Comparison of ENCODE assay signal across 25 cellular contexts in the genomic region with DNA sequence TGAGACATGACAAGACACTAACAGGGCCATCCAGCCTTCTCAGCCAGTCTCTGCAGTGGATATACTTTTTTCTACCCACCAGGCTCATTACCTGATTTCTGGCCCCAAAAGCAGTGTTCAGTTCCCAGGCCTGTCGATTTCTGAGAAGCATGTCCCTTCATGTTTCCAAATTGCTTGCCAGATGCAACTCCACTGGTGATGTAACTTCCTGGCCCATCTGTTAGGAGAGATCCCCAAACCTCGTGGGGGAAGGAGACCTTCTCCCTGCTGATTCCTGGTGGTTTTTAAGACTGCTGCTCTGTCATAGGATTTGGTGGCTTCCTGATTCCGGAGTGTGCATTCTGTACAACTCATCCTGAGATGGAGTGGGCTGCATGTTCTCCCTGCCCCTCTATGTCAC. TPM values are rescaled to one million over a fixed set of nuclear protein-coding genes. Genes with fewer than 3 reads are reported as not detected.
DNase-seq lines count a peak whose midpoint lies in the region; ATAC-seq and TF ChIP-seq lines count a peak whose summit lies in the region.
"Had no signal": no experiment of that assay in that cellular context is flagged by ENCODE, and none has a peak within 500 bp of the region (broad histone marks: within the 10 kb centered on the region; RNA-seq: fewer than 3 reads in every experiment).

No MANE protein-coding gene starts in this region.

- TF ChIP-seq POLR2A in upper lobe of left lung (IDR thresholded peaks at IDR 0.05) = no peak

- no peak overlapping the region for H3K23ac ChIP-seq in H9 (ENCODE audit: insufficient read length, low read depth, low read length)

- H2BK5ac ChIP-seq in H9 (ENCODE audit: insufficient read length, low read length) = no peak overlapping the region

- TF ChIP-seq CTCF in H9 (conservative IDR thresholded peaks at IDR 0.05) = no peak
- no peak for TF ChIP-seq CTCF in mammary epithelial cell (conservative IDR thresholded peaks at IDR 0.05 in 1 of 2, IDR thresholded peaks at IDR 0.05 in 1 of 2; ENCODE audit: extremely low read depth in 1 of 2, insufficient read depth in 1 of 2, low read depth in 1 of 2, low read length in 2 of 2)
- TF ChIP-seq CTCF in upper lobe of left lung (IDR thresholded peaks at IDR 0.05) = no peak

- H4K20me1 ChIP-seq in H9 (ENCODE audit: control insufficient read depth, insufficient read depth, insufficient read length) (no peaks in the 10 kb centered on the region), mammary epithelial cell (ENCODE audit: insufficient read depth, low read length) (no peaks in the 10 kb centered on the region)
- H4K20me1 ChIP-seq: BLaER1 had no signal

- no TSS peak for BruUV-seq in mammary epithelial cell (replicated peaks; lab: Mats Ljungman, UMichigan)

- no CpG with 5 or more reads among the region's 3 CpGs for WGBS in H9 (ENCODE audit: extremely low coverage, insufficient read length, low lambda C conversion rate)
- WGBS in mammary epithelial cell (ENCODE audit: low coverage, missing lambda C conversion rate) = 25% methylated on average over 2 of the region's 3 CpGs
- 56 to 65% methylated on average over 3 of the region's 3 CpGs for WGBS in upper lobe of left lung, 2 donors

- no peak overlapping the region for H3K4ac ChIP-seq in H9 (ENCODE audit: low read depth, low read length)

- no peak overlapping the region for H2BK12ac ChIP-seq in H9 (ENCODE audit: insufficient read length, low read depth, low read length)

- H3K27me3 ChIP-seq in H9 (ENCODE audit: insufficient read depth, low read length) (no peaks in the 10 kb centered on the region), mammary epithelial cell (ENCODE audit: insufficient read depth, low read length) (no peaks in the 10 kb centered on the region), upper lobe of left lung (no peaks in the 10 kb centered on the region)
- H3K27me3 ChIP-seq: BLaER1, spleen, uterus had no signal

- CTCF ChIA-PET in mammary epithelial cell (lab: Charles Lee; ENCODE audit: low non-redundant PET) = no interaction called here

- H3K14ac ChIP-seq in H9 (ENCODE audit: insufficient read depth, low read length) = no peak overlapping the region

- DNase-seq in T-helper 2 cell treated with Interferon-gamma antibody and Interleukin-4, amounts not matched to agents 5 μg/mL and 100 μg/mL, for 36 hours (ENCODE audit: low spot score) = no peak
- DNase-seq in T-helper 2 cell (no peak), H9 (no peak), mammary epithelial cell (peak; percentile 64), left lobe of liver (ENCODE audit: low spot score) (peak; percentile 44), upper lobe of left lung (no peak), cerebellum (ENCODE audit: low spot score) (no peak), NCI-H187 (lab: John Stamatoyannopoulos, UW) (no peak)
- DNase-seq: 8988T; activated CD4-positive, alpha-beta T cell treated with anti-CD3 and anti-CD28 coated beads for 36 hours; anterior cingulate cortex; Calu3; effector memory CD4-positive, alpha-beta T cell; H7; hypothalamus; NCI-H146; NCI-H345; nephron progenitor cell; psoas muscle; spleen; uterus had no signal

- no peak overlapping the region for H3K4me3 ChIP-seq in mammary epithelial cell (replicated peaks in 1 of 3; ENCODE audit: insufficient read depth in 1 of 3, low read depth in 2 of 3, low read length in 3 of 3)
- H3K4me3 ChIP-seq in upper lobe of left lung = no peak overlapping the region
- H3K4me3 ChIP-seq: BLaER1, psoas muscle, spleen, uterus had no signal

- H2BK15ac ChIP-seq in H9 (ENCODE audit: low read depth, low read length) = no peak overlapping the region

- dilution Hi-C loops in mammary epithelial cell (cut with HindIII; ENCODE audit: low sequenced_read_pairs) = loop anchor here (5.0 kb wide), 1 partner anchor 93 kb away; no protein-coding TSS in a partner anchor

- H2AK5ac ChIP-seq in H9 (ENCODE audit: insufficient read length, low read length) = no peak overlapping the region

- H3K9ac ChIP-seq in H9 (ENCODE audit: extremely low read depth, insufficient read length, low read length) (no peak overlapping the region), mammary epithelial cell (ENCODE audit: insufficient read depth, low read length) (no peak overlapping the region)
- H3K9ac ChIP-seq: BLaER1 had no signal

- H2AFZ ChIP-seq in H9 (ENCODE audit: low read length) = no peak overlapping the region
- peak overlapping the region; percentile 69 for H2AFZ ChIP-seq in mammary epithelial cell (ENCODE audit: low read depth, low read length)

- no peaks in the 10 kb centered on the region for H3K4me1 ChIP-seq in H9 (ENCODE audit: insufficient read depth, low read length)
- H3K4me1 ChIP-seq in mammary epithelial cell (ENCODE audit: insufficient read depth, low read length) = peaks cover 27% of the 10 kb centered on the region
- peaks cover 6 to 21% (median 11%) of the 10 kb centered on the region in 4 donors for H3K4me1 ChIP-seq in upper lobe of left lung

- H3K27me3 Mint-ChIP-seq in T-helper 2 cell treated with Interferon-gamma antibody and Interleukin-4, amounts not matched to agents 5 μg/mL and 100 μg/mL, for 36 hours (ENCODE audit: low read depth) = no peaks in the 10 kb centered on the region
- H3K27me3 Mint-ChIP-seq in H9 (ENCODE audit: low read depth) = no peaks in the 10 kb centered on the region; the same call in 1 of the 2 replicates
- H3K27me3 Mint-ChIP-seq: activated CD4-positive, alpha-beta T cell treated with anti-CD3 and anti-CD28 coated beads for 36 hours had no signal

- H3K27ac ChIP-seq in H9 (ENCODE audit: insufficient read length, low read depth, low read length) (no peak overlapping the region), mammary epithelial cell (ENCODE audit: insufficient read depth, low read depth, low read length) (peak overlapping the region; percentile 16), upper lobe of left lung (no peak overlapping the region)
- H3K27ac ChIP-seq: BLaER1, spleen, uterus had no signal

- H3K56ac ChIP-seq in H9 (ENCODE audit: insufficient read length, low read depth, low read length) = no peak overlapping the region

- no peak overlapping the region for H3K18ac ChIP-seq in H9 (ENCODE audit: insufficient read length, low read depth, low read length)

- in situ Hi-C loops in mammary epithelial cell (cut with MboI; ENCODE audit: low sequenced_read_pairs in 2 of 2) = loop anchor here in 1 of 2 donors (25.0 kb wide), 1 partner anchor 288 kb away; no protein-coding TSS in a partner anchor

- H3K9me3 ChIP-seq in H9 (ENCODE audit: control insufficient read depth, low read depth, low read length) = no peaks in the 10 kb centered on the region
- no peaks in the 10 kb centered on the region for H3K9me3 ChIP-seq in mammary epithelial cell (replicated peaks; ENCODE audit: insufficient read depth, low read length)
- H3K9me3 ChIP-seq in upper lobe of left lung = no peaks in the 10 kb centered on the region
- H3K9me3 ChIP-seq: BLaER1, psoas muscle, spleen, uterus had no signal

- H4K91ac ChIP-seq in H9 (ENCODE audit: insufficient read length, low read depth, low read length) = no peak overlapping the region

- no peak overlapping the region for H4K5ac ChIP-seq in H9 (ENCODE audit: insufficient read length, low read depth, low read length)

- no peaks in the 10 kb centered on the region for H3K4me1 Mint-ChIP-seq in T-helper 2 cell treated with Interferon-gamma antibody and Interleukin-4, amounts not matched to agents 5 μg/mL and 100 μg/mL, for 36 hours (ENCODE audit: low read depth)
- H3K4me1 Mint-ChIP-seq in H9 = peaks cover 2 to 18% of the 10 kb centered on the region in 2 experiments; a peak in 3 of 4 replicates
- H3K4me1 Mint-ChIP-seq: activated CD4-positive, alpha-beta T cell treated with anti-CD3 and anti-CD28 coated beads for 36 hours had no signal

- no peak overlapping the region for H3K4me2 ChIP-seq in H9 (ENCODE audit: insufficient read depth, insufficient read length, low read length)
- peak overlapping the region; percentile 52 for H3K4me2 ChIP-seq in mammary epithelial cell (ENCODE audit: insufficient read depth, low read depth, low read length)
- H3K4me2 ChIP-seq: BLaER1 had no signal

- no peaks in the 10 kb centered on the region for H3K36me3 ChIP-seq in mammary epithelial cell (ENCODE audit: insufficient read depth, low read length)
- H3K36me3 ChIP-seq in upper lobe of left lung = peaks cover 0 to 12% (median 3%) of the 10 kb centered on the region in 4 donors
- H3K36me3 ChIP-seq: uterus had no signal

- TF ChIP-seq EP300 in upper lobe of left lung (IDR thresholded peaks at IDR 0.05) = no peak

- H2BK20ac ChIP-seq in H9 (ENCODE audit: low read depth, low read length, poor library complexity, severe bottlenecking) = no peak overlapping the region

- no peaks in the 10 kb centered on the region for H3K79me2 ChIP-seq in H9 (ENCODE audit: insufficient read depth, low read length)
- H3K79me2 ChIP-seq in mammary epithelial cell (ENCODE audit: insufficient read depth, low read length) = no peaks in the 10 kb centered on the region

- no peak overlapping the region for H3T11ph ChIP-seq in H9 (ENCODE audit: low read length)

- H3K23me2 ChIP-seq in H9 (ENCODE audit: insufficient read length, low read depth, low read length, poor library complexity, severe bottlenecking) = no peaks in the 10 kb centered on the region

- intact Hi-C loops in mammary epithelial cell (cut with micrococcal nuclease) = no loop called here

- H3K36me3 Mint-ChIP-seq in T-helper 2 cell treated with Interferon-gamma antibody and Interleukin-4, amounts not matched to agents 5 μg/mL and 100 μg/mL, for 36 hours (ENCODE audit: low read depth) = peaks cover 24% of the 10 kb centered on the region
- H3K36me3 Mint-ChIP-seq in H9 (ENCODE audit: insufficient read depth in 1 of 3, low read depth in 3 of 3) = peaks cover 38 to 76% (median 75%) of the 10 kb centered on the region in 3 experiments; a peak in 6 of 7 replicates

- no peaks in the 10 kb centered on the region for H3K79me1 ChIP-seq in H9 (ENCODE audit: insufficient read depth, low read depth, low read length, poor library complexity, severe bottlenecking)

- no peaks in the 10 kb centered on the region for H3K9me3 Mint-ChIP-seq in T-helper 2 cell treated with Interferon-gamma antibody and Interleukin-4, amounts not matched to agents 5 μg/mL and 100 μg/mL, for 36 hours
- no peaks in the 10 kb centered on the region for H3K9me3 Mint-ChIP-seq in H9
- H3K9me3 Mint-ChIP-seq: mesothelial cell of epicardium, nephron progenitor cell had no signal

- peak overlapping the region; percentile 35 for H3K27ac Mint-ChIP-seq in T-helper 2 cell treated with Interferon-gamma antibody and Interleukin-4, amounts not matched to agents 5 μg/mL and 100 μg/mL, for 36 hours
- peak overlapping the region in 2 of 3 experiments; percentile 13 to 56; a peak in 1 of 7 replicates for H3K27ac Mint-ChIP-seq in H9
- H3K27ac Mint-ChIP-seq: activated CD4-positive, alpha-beta T cell treated with anti-CD3 and anti-CD28 coated beads for 36 hours; mesothelial cell of epicardium; nephron progenitor cell had no signal

- no peak overlapping the region for H4K8ac ChIP-seq in H9 (replicated peaks; ENCODE audit: insufficient read length, low read depth, low read length)

- no peak overlapping the region for H2BK120ac ChIP-seq in H9 (ENCODE audit: low read depth, low read length, poor library complexity, severe bottlenecking)

- ATAC-seq in left lobe of liver (peak; percentile 29), upper lobe of left lung (ENCODE audit: low FRiP score in 2 of 2) (no peak)
- ATAC-seq: activated CD4-positive, alpha-beta T cell treated with anti-CD3 and anti-CD28 coated beads for 36 hours; psoas muscle had no signal

- H3K4me3 Mint-ChIP-seq in T-helper 2 cell treated with Interferon-gamma antibody and Interleukin-4, amounts not matched to agents 5 μg/mL and 100 μg/mL, for 36 hours = no peak overlapping the region
- H3K4me3 Mint-ChIP-seq in H9 = no peak overlapping the region
- H3K4me3 Mint-ChIP-seq: activated CD4-positive, alpha-beta T cell treated with anti-CD3 and anti-CD28 coated beads for 36 hours; mesothelial cell of epicardium; nephron progenitor cell had no signal

RNA-seq across cellular contexts. Expression of gene MRPS10, which starts 31.6 kb away (rescaled TPM):
- total RNA-seq in H9 (2021) (33.9 and 36.3 TPM in 2 replicates), mammary epithelial cell (10 to 100 TPM; 41.2 to 50.9 TPM), left lobe of liver (18.1 TPM), upper lobe of left lung (10 to 100 TPM in 5 of 6 donors, 1 to 10 TPM in 1; 9.2 to 32.4 (median 21.2) TPM), cerebellum (29.3 TPM)
- polyA plus RNA-seq in mammary epithelial cell = 51.2 TPM
- polyA minus RNA-seq in mammary epithelial cell = 13.8 TPM

RNA-seq across cellular contexts. Expression of gene GUCA1B, which starts 54.5 kb away (rescaled TPM):
- 1.1 and 1.3 TPM in 2 replicates for total RNA-seq in H9 (2021)
- under 1 TPM in 1 of 2 donors, not detected in 1; 0.17 TPM for total RNA-seq in mammary epithelial cell
- polyA plus RNA-seq in mammary epithelial cell = 0.39 TPM
- polyA minus RNA-seq in mammary epithelial cell = not detected
- 0.81 TPM for total RNA-seq in left lobe of liver
- total RNA-seq in upper lobe of left lung = 10 to 100 TPM in 1 of 6 donors, 1 to 10 TPM in 3, under 1 TPM in 1, not detected in 1; 0.76 to 10.5 (median 1.3) TPM
- total RNA-seq in cerebellum = 1.00 TPM
- total RNA-seq: fibroblast of villous mesenchyme, RPMI7951 had no signal

Comparison
In these comparisons a context has a peak if more than half of its experiments do, and no peak if none do; other contexts are left out.
1. DNase-seq: peak in mammary epithelial cell (single experiment) and left lobe of liver (single experiment); none in T-helper 2 cell treated with Interferon-gamma antibody and Interleukin-4, amounts not matched to agents 5 μg/mL and 100 μg/mL, for 36 hours (single experiment), T-helper 2 cell (0 of 5), H9 (single experiment), upper lobe of left lung (0 of 2), cerebellum (single experiment) and NCI-H187 (0 of 2).